In the genomic region with DNA sequence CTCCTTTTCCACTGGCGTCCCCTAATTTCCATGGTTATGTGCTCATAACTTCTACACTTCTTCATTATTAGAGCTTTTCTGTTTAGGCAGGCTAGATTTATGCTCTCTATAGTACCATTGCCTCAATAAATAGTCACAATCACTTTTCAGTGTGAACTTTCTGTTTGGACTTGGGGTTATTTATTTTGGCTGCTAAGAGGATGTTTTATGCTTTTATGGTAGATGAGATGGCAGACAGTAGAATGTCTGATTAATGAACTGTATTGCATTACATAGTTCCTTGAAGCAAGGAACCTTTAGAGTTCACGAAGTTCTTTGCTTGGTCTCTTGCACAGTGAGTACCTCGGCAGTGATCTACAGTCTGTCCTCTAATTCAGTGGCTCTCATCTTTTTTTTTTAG, we compare ENCODE assay signal across 21 cellular contexts. TPM values are rescaled to one million over a fixed set of nuclear protein-coding genes. Genes with fewer than 3 reads are reported as not detected.
DNase-seq lines count a peak whose midpoint lies in the region; ATAC-seq, FAIRE-seq and TF ChIP-seq lines count a peak whose summit lies in the region.
"Had no signal": no experiment of that assay in that cellular context is flagged by ENCODE, and none has a peak within 500 bp of the region (broad histone marks: within the 10 kb centered on the region; RNA-seq: fewer than 3 reads in every experiment).

No MANE protein-coding gene starts in this region.

- TF ChIP-seq POLR2A in K562 (conservative IDR thresholded peaks at IDR 0.05), result no peak
- no peak for TF ChIP-seq POLR2A in gastroesophageal sphincter (IDR thresholded peaks at IDR 0.05)

- ATAC-seq in K562 (no peak), mucosa of descending colon (peak; percentile 50), GM18873 (IDR thresholded peaks at IDR 0.05; ENCODE audit: low FRiP score, unreplicated experiment) (no peak), gastroesophageal sphincter (no peak)
- ATAC-seq: CD8-positive, alpha-beta T cell had no signal

- TF ChIP-seq RAD21 in K562 (CRISPR knock-in tag; conservative IDR thresholded peaks at IDR 0.05 in 1 of 2, IDR thresholded peaks at IDR 0.05 in 1 of 2), result no peak

- BruUV-seq in K562 (replicated peaks; lab: Mats Ljungman, UMichigan), result no TSS peak

- FAIRE-seq in K562 (lab: Jason Lieb, UNC) (no peak), small intestine (lab: Jason Lieb, UNC) (no peak)
- FAIRE-seq: A204.1, D721Med, GM12892 had no signal

- H3K4me3 ChIP-seq in K562, result no peak overlapping the region
- H3K4me3 ChIP-seq in mucosa of descending colon, result no peak overlapping the region
- H3K4me3 ChIP-seq in small intestine (ENCODE audit: low read depth in 1 of 2, low read length in 2 of 2), result no peak overlapping the region
- H3K4me3 ChIP-seq in gastroesophageal sphincter, result no peak overlapping the region

- H3K4me1 ChIP-seq in K562 (replicated peaks in 1 of 2; ENCODE audit: control insufficient read depth in 2 of 2, insufficient read depth in 2 of 2, low read length in 2 of 2), result peaks cover 0 to 8% of the 10 kb centered on the region in 2 experiments; a peak in 2 of 5 replicates
- H3K4me1 ChIP-seq in mucosa of descending colon (ENCODE audit: low read depth), result no peaks in the 10 kb centered on the region
- no peaks in the 10 kb centered on the region for H3K4me1 ChIP-seq in small intestine (ENCODE audit: control insufficient read depth in 2 of 2, insufficient read depth in 1 of 2, low read depth in 1 of 2, low read length in 1 of 2)
- H3K4me1 ChIP-seq in gastroesophageal sphincter, result no peaks in the 10 kb centered on the region
- H3K4me1 ChIP-seq: BE2C had no signal

- TF ChIP-seq CTCF in K562 (IDR thresholded peaks at IDR 0.05 in 2 of 3, conservative IDR thresholded peaks at IDR 0.05 in 1 of 3; ENCODE audit: insufficient read depth in 2 of 3, low read depth in 1 of 3, low read length in 3 of 3) (no peak), mucosa of descending colon (IDR thresholded peaks at IDR 0.05) (no peak), gastroesophageal sphincter (IDR thresholded peaks at IDR 0.05) (no peak)

- POLR2A ChIA-PET in K562 (lab: Yijun Ruan, JAX), result no interaction called here

- H3K27ac Mint-ChIP-seq in activated naive CD4-positive, alpha-beta T cell treated with anti-CD3 and anti-CD28 coated beads, Interleukin-2, amount 10 ng/mL, durations not matched to agents 7 days and 5 days, result no peak overlapping the region
- H3K27ac Mint-ChIP-seq: CD8-positive, alpha-beta T cell had no signal

- in situ Hi-C loops in K562 (cut with MboI), result no loop called here

- TF ChIP-seq EP300 in K562 (IDR thresholded peaks at IDR 0.05; ENCODE audit: low read length) (no peak), gastroesophageal sphincter (IDR thresholded peaks at IDR 0.05) (no peak)

- H3K9ac ChIP-seq in K562 (ENCODE audit: insufficient read depth in 1 of 2, low read depth in 2 of 2, low read length in 2 of 2), result no peak overlapping the region

- H3K4me2 ChIP-seq in K562 (ENCODE audit: insufficient read depth, low read length), result peak overlapping the region; percentile 91

- H3K9me3 ChIP-seq in K562 (replicated peaks; ENCODE audit: control insufficient read depth, insufficient read depth, low read depth, low read length) (no peaks in the 10 kb centered on the region), mucosa of descending colon (no peaks in the 10 kb centered on the region), small intestine (ENCODE audit: control insufficient read depth, low read depth) (no peaks in the 10 kb centered on the region), gastroesophageal sphincter (no peaks in the 10 kb centered on the region)
- H3K9me3 ChIP-seq: BE2C had no signal

- H3K4me1 Mint-ChIP-seq in activated naive CD4-positive, alpha-beta T cell treated with anti-CD3 and anti-CD28 coated beads, Interleukin-2, amount 10 ng/mL, durations not matched to agents 7 days and 5 days, result peaks cover 14% of the 10 kb centered on the region
- H3K4me1 Mint-ChIP-seq: CD14-positive monocyte had no signal

- intact Hi-C loops in K562 (cut with micrococcal nuclease), result no loop called here
- intact Hi-C loops in mucosa of descending colon (cut with DNase I, micrococcal nuclease), result no loop called here

- H3K4me3 Mint-ChIP-seq in activated naive CD4-positive, alpha-beta T cell treated with anti-CD3 and anti-CD28 coated beads, Interleukin-2, amount 10 ng/mL, durations not matched to agents 7 days and 5 days, result no peak overlapping the region
- H3K4me3 Mint-ChIP-seq: CD14-positive monocyte; CD8-positive, alpha-beta T cell had no signal

- H3K9me1 ChIP-seq in K562 (ENCODE audit: control insufficient read depth, insufficient read depth, low read length), result no peaks in the 10 kb centered on the region

- DNase-seq in EH (ENCODE audit: low read depth) (peak; percentile 20), K562 (ENCODE audit: extremely low read depth in 1 of 4, low spot score in 3 of 4) (no peak), mucosa of descending colon (no peak), small intestine (peak; percentile 10), midbrain (lab: John Stamatoyannopoulos, UW) (no peak)
- no peak for DNase-seq in activated naive CD4-positive, alpha-beta T cell treated with anti-CD3 and anti-CD28 coated beads, Interleukin-2, amount 10 ng/mL, durations not matched to agents 7 days and 5 days
- DNase-seq: BE2C; CD8-positive, alpha-beta T cell; COR-L47; DMS153; DMS79 treated with DMSO at 0.1 percent for 48 hours; GDM1; HCEC 1CT; IMR-90 had no signal

- H3K79me2 ChIP-seq in K562 (ENCODE audit: control insufficient read depth, insufficient read depth, low read length), result peaks cover 24% of the 10 kb centered on the region

- H3K36me3 ChIP-seq in K562 (ENCODE audit: control insufficient read depth, insufficient read depth, low read length) (no peaks in the 10 kb centered on the region; the same call in 2 of the 3 replicates), mucosa of descending colon (ENCODE audit: low read depth) (no peaks in the 10 kb centered on the region), small intestine (ENCODE audit: control insufficient read depth in 2 of 2, insufficient read depth in 2 of 2, low read length in 2 of 2) (no peaks in the 10 kb centered on the region), gastroesophageal sphincter (no peaks in the 10 kb centered on the region)
- H3K36me3 ChIP-seq: BE2C had no signal

- no peaks in the 10 kb centered on the region for H3K36me3 Mint-ChIP-seq in activated naive CD4-positive, alpha-beta T cell treated with anti-CD3 and anti-CD28 coated beads, Interleukin-2, amount 10 ng/mL, durations not matched to agents 7 days and 5 days
- H3K36me3 Mint-ChIP-seq: CD14-positive monocyte; CD8-positive, alpha-beta T cell had no signal

- peak overlapping the region; percentile 98 for H2AFZ ChIP-seq in K562 (ENCODE audit: low read depth, low read length)

- 39% methylated on average over 3 of the region's 3 CpGs for WGBS in K562 (ENCODE audit: insufficient coverage, low coverage, missing lambda C conversion rate)
- 31 to 56% (median 36%) methylated on average over 3 of the region's 3 CpGs for WGBS in small intestine, 3 donors
- 50 to 70% methylated on average over 1 to 2 of the region's 3 CpGs for WGBS in gastroesophageal sphincter (ENCODE audit: low coverage in 1 of 2), 2 donors

- H4K20me1 ChIP-seq in K562 (replicated peaks; ENCODE audit: control insufficient read depth, insufficient read depth, low read length), result no peaks in the 10 kb centered on the region

- H3K27me3 ChIP-seq in K562 (ENCODE audit: control insufficient read depth in 2 of 2, insufficient read depth in 2 of 2, low read length in 2 of 2), result peaks cover 0 to 3% of the 10 kb centered on the region in 2 experiments; a peak in 2 of 5 replicates
- H3K27me3 ChIP-seq in small intestine (ENCODE audit: control insufficient read depth in 2 of 2, insufficient read depth in 2 of 2, low read length in 2 of 2), result no peaks in the 10 kb centered on the region
- peaks cover 21% of the 10 kb centered on the region for H3K27me3 ChIP-seq in gastroesophageal sphincter
- H3K27me3 ChIP-seq: BE2C had no signal

- H3K27me3 Mint-ChIP-seq in activated naive CD4-positive, alpha-beta T cell treated with anti-CD3 and anti-CD28 coated beads, Interleukin-2, amount 10 ng/mL, durations not matched to agents 7 days and 5 days, result peaks cover 30% of the 10 kb centered on the region

- CTCF ChIA-PET in K562 (lab: Yijun Ruan, JAX; ENCODE audit: low intra/inter-chr PET ratio), result no interaction called here
- CTCF ChIA-PET in activated naive CD4-positive, alpha-beta T cell treated with anti-CD3 and anti-CD28 coated beads, Interleukin-2, amount 10 ng/mL, durations not matched to agents 7 days and 5 days (lab: Charles Lee), result no interaction called here

- no peak overlapping the region for H3K27ac ChIP-seq in K562 (ENCODE audit: extremely low read depth, low read depth, low read length)
- no peak overlapping the region for H3K27ac ChIP-seq in small intestine (ENCODE audit: low read depth in 1 of 2, low read length in 1 of 2)
- H3K27ac ChIP-seq in gastroesophageal sphincter, result no peak overlapping the region

- H3K9me3 Mint-ChIP-seq in activated naive CD4-positive, alpha-beta T cell treated with anti-CD3 and anti-CD28 coated beads, Interleukin-2, amount 10 ng/mL, durations not matched to agents 7 days and 5 days, result no peaks in the 10 kb centered on the region

RNA-seq across cellular contexts. Expression of gene DNAH8, which starts 6.9 kb away (rescaled TPM):
- 34.0 and 46.0 TPM in 2 replicates for total RNA-seq in K562 (2011; cell fraction: chromatin; rRNA removed; ENCODE audit: low replicate concordance)
- 2.8 and 5.4 TPM in 2 replicates for total RNA-seq in K562 (2011; cell fraction: nucleolus; rRNA removed)
- 5.0 and 10.5 TPM in 2 replicates for total RNA-seq in K562 (2011; cell fraction: nucleoplasm; rRNA removed)
- 1.3 and 1.4 TPM in 2 replicates for total RNA-seq in K562 (2014; rRNA removed)
- 3.9 and 4.2 TPM in 2 replicates for total RNA-seq in K562 (2014; rRNA removed; fragmentation: Illumina TruSeq; extraction: Trizol)
- total RNA-seq in K562 (2015; rRNA removed; fragmentation: Illumina TruSeq; extraction: Trizol), result 2.7 and 3.0 TPM in 2 replicates
- total RNA-seq in K562 (2021), result 2.8 and 2.9 TPM in 2 replicates
- polyA plus RNA-seq in K562 (2011; rRNA removed), result 4.2 and 6.8 TPM in 2 replicates
- 0.49 and 2.6 TPM in 2 replicates for polyA plus RNA-seq in K562 (2011; cell fraction: cytosol; rRNA removed)
- polyA plus RNA-seq in K562 (2011; cell fraction: nucleus; rRNA removed), result 13.0 and 21.6 TPM in 2 replicates
- polyA plus RNA-seq in K562 (2012), result 2.2 and 3.1 TPM in 2 replicates
- 1.9 and 2.2 TPM in 2 replicates for polyA plus RNA-seq in K562 (2014; fragmentation: Illumina TruSeq; extraction: Trizol)
- 1 to 10 TPM; 1.2 to 1.3 TPM for polyA plus RNA-seq in K562 (2014; fragmentation: Nextera tagmentation; extraction: Ambion mirVana)
- polyA plus RNA-seq in K562 (2014; rRNA removed), result 2.5 and 4.0 TPM in 2 replicates
- 12.4 and 32.0 TPM in 2 replicates for polyA minus RNA-seq in K562 (2011; rRNA and poly(A)+ RNA removed)
- polyA minus RNA-seq in K562 (2011; cell fraction: cytosol; rRNA and poly(A)+ RNA removed), result 1.4 and 2.3 TPM in 2 replicates
- 7.8 and 27.9 TPM in 2 replicates for polyA minus RNA-seq in K562 (2011; cell fraction: nucleus; rRNA and poly(A)+ RNA removed)
- total RNA-seq in mucosa of descending colon, result under 1 TPM in 2 of 3 donors, not detected in 1; 0.03 TPM
- under 1 TPM in 2 of 3 donors, not detected in 1; under 0.01 to 0.01 TPM for polyA plus RNA-seq in small intestine
- not detected for total RNA-seq in gastroesophageal sphincter
- total RNA-seq: CD8-positive, alpha-beta T cell; H4; IMR-90 had no signal
- polyA plus RNA-seq: CD14-positive monocyte, IMR-90 had no signal

RNA-seq across cellular contexts. Expression of gene GLO1, which starts 19.1 kb away (rescaled TPM):
- total RNA-seq in K562 (2011; cell fraction: chromatin; rRNA removed; ENCODE audit: low replicate concordance), result 16.7 and 46.2 TPM in 2 replicates
- total RNA-seq in K562 (2011; cell fraction: nucleolus; rRNA removed), result 17.6 and 18.0 TPM in 2 replicates
- total RNA-seq in K562 (2011; cell fraction: nucleoplasm; rRNA removed), result 33.9 and 56.4 TPM in 2 replicates
- total RNA-seq in K562 (2014; rRNA removed), result 185 and 193 TPM in 2 replicates
- 268 and 311 TPM in 2 replicates for total RNA-seq in K562 (2014; rRNA removed; fragmentation: Illumina TruSeq; extraction: Trizol)
- total RNA-seq in K562 (2015; rRNA removed; fragmentation: Illumina TruSeq; extraction: Trizol), result 234 and 252 TPM in 2 replicates
- 171 and 173 TPM in 2 replicates for total RNA-seq in K562 (2021)
- 253 and 331 TPM in 2 replicates for polyA plus RNA-seq in K562 (2011; rRNA removed)
- polyA plus RNA-seq in K562 (2011; cell fraction: cytosol; rRNA removed), result 80.9 and 156 TPM in 2 replicates
- polyA plus RNA-seq in K562 (2011; cell fraction: nucleus; rRNA removed), result 32.5 and 59.8 TPM in 2 replicates
- polyA plus RNA-seq in K562 (2012), result 153 and 176 TPM in 2 replicates
- 239 and 261 TPM in 2 replicates for polyA plus RNA-seq in K562 (2014; fragmentation: Illumina TruSeq; extraction: Trizol)
- polyA plus RNA-seq in K562 (2014; fragmentation: Nextera tagmentation; extraction: Ambion mirVana), result 100 to 1,000 TPM; 155 to 203 TPM
- polyA plus RNA-seq in K562 (2014; rRNA removed), result 201 and 204 TPM in 2 replicates
- polyA minus RNA-seq in K562 (2011; rRNA and poly(A)+ RNA removed), result 172 and 181 TPM in 2 replicates
- 71.5 and 91.3 TPM in 2 replicates for polyA minus RNA-seq in K562 (2011; cell fraction: cytosol; rRNA and poly(A)+ RNA removed)
- polyA minus RNA-seq in K562 (2011; cell fraction: nucleus; rRNA and poly(A)+ RNA removed), result 11.7 and 30.0 TPM in 2 replicates
- 10 to 100 TPM; 37.9 to 55.4 (median 47.3) TPM for total RNA-seq in mucosa of descending colon
- 100 to 1,000 TPM in 2 of 3 donors, 10 to 100 TPM in 1; 71.8 to 313 (median 186) TPM for polyA plus RNA-seq in small intestine
- total RNA-seq in gastroesophageal sphincter, result 100 to 1,000 TPM in 1 of 4 donors, 10 to 100 TPM in 3; 72.3 to 109 (median 84.3) TPM

Comparison
In these comparisons a context has a peak if more than half of its experiments do, and no peak if none do; other contexts are left out.
1. DNase-seq: peak in EH (single experiment) and small intestine (single experiment); none in K562 (0 of 4), mucosa of descending colon (0 of 3), activated naive CD4-positive, alpha-beta T cell treated with anti-CD3 and anti-CD28 coated beads, Interleukin-2, amount 10 ng/mL, durations not matched to agents 7 days and 5 days (single experiment) and midbrain (single experiment).